Comparison of ENCODE assay signal across 15 cellular contexts in genomic region chr10:12617205-12618175, GRCh38.
DNase-seq lines count a peak whose midpoint lies in the region; ATAC-seq, FAIRE-seq and TF ChIP-seq lines count a peak whose summit lies in the region.
"Had no signal": no experiment of that assay in that cellular context is flagged by ENCODE, and none has a peak within 500 bp of the region (broad histone marks: within the 10 kb centered on the region; RNA-seq: fewer than 3 reads in every experiment).

No MANE protein-coding gene starts in this region.

- in situ Hi-C loops in KBM-7 (cut with MboI; ENCODE audit: low pct_unique_long_range_greater_than_20kb, low sequenced_read_pairs) (no loop called here), ACHN (cut with HindIII; ENCODE audit: low pct_ligation_motif_present, low pct_unique_long_range_greater_than_20kb, low sequenced_read_pairs) (no loop called here)

- FAIRE-seq in bronchial epithelial cell (lab: Jason Lieb, UNC): no peak

- H3K27me3 ChIP-seq in bronchial epithelial cell (ENCODE audit: control insufficient read depth, insufficient read depth, low read length): no peaks in the 10 kb centered on the region
- no peaks in the 10 kb centered on the region for H3K27me3 ChIP-seq in left ventricle myocardium inferior (ENCODE audit: low read depth)
- H3K27me3 ChIP-seq: suprapubic skin had no signal

- H3K9me3 Mint-ChIP-seq in activated naive CD8-positive, alpha-beta T cell treated with anti-CD3 and anti-CD28 coated beads, Interleukin-2, amount 50 U/mL, for 24 hours: no peaks in the 10 kb centered on the region
- H3K9me3 Mint-ChIP-seq in activated naive CD8-positive, alpha-beta T cell treated with anti-CD3 and anti-CD28 coated beads for 36 hours: no peaks in the 10 kb centered on the region
- H3K9me3 Mint-ChIP-seq in stimulated activated naive B cell treated with anti-CD40 and anti-IgM and Interleukin-4, amounts not matched to agents 10 μg/mL and 1 μg/mL and 100 μg/mL, for 72 hours: no peaks in the 10 kb centered on the region
- H3K9me3 Mint-ChIP-seq: activated T-helper 2 cell treated with anti-CD3 and anti-CD28 coated beads, Interferon-gamma antibody, Interleukin-2, Interleukin-4, amounts not matched to agents 10 μg/mL and 5 μg/mL and 100 μg/mL, durations not matched to agents 14 hours and 24 hours and 36 hours had no signal

- H3K4me3 ChIP-seq in bronchial epithelial cell (ENCODE audit: low read depth, low read length) (no peak overlapping the region), left ventricle myocardium inferior (no peak overlapping the region)
- H3K4me3 ChIP-seq: suprapubic skin had no signal

- DNase-seq in activated naive CD8-positive, alpha-beta T cell treated with anti-CD3 and anti-CD28 coated beads, Interleukin-2, amount 50 U/mL, for 24 hours: no peak
- DNase-seq in activated naive CD8-positive, alpha-beta T cell treated with anti-CD3 and anti-CD28 coated beads for 36 hours: no peak
- DNase-seq in KBM-7 (peak; percentile 28), bronchial epithelial cell (ENCODE audit: low read depth) (peak; percentile 56), ACHN (no peak), left ventricle myocardium inferior (no peak)
- peak; percentile 54 for DNase-seq in stimulated activated naive B cell treated with anti-CD40 and anti-IgM and Interleukin-4, amounts not matched to agents 10 μg/mL and 1 μg/mL and 100 μg/mL, for 72 hours
- DNase-seq: anterior cingulate cortex; islet precursor cell; NCI-H2081 treated with DMSO at 0.1 percent for 48 hours; stimulated activated CD4-positive, alpha-beta T cell treated with anti-CD3 and anti-CD28 coated beads, Interleukin-1b, Interleukin-23, amount 100 ng/mL, for 48 hours had no signal

- intact Hi-C loops in left ventricle myocardium inferior (cut with micrococcal nuclease): no loop called here

- H3K9me3 ChIP-seq in left ventricle myocardium inferior (replicated peaks): peaks cover 5% of the 10 kb centered on the region
- H3K9me3 ChIP-seq: suprapubic skin had no signal

- no peak overlapping the region for H3K4me3 Mint-ChIP-seq in activated naive CD8-positive, alpha-beta T cell treated with anti-CD3 and anti-CD28 coated beads, Interleukin-2, amount 50 U/mL, for 24 hours
- no peak overlapping the region for H3K4me3 Mint-ChIP-seq in activated naive CD8-positive, alpha-beta T cell treated with anti-CD3 and anti-CD28 coated beads for 36 hours
- peak overlapping the region; percentile 31 to 61 for H3K4me3 Mint-ChIP-seq in stimulated activated naive B cell treated with anti-CD40 and anti-IgM and Interleukin-4, amounts not matched to agents 10 μg/mL and 1 μg/mL and 100 μg/mL, for 72 hours

- TF ChIP-seq CTCF in bronchial epithelial cell (IDR thresholded peaks at IDR 0.05; ENCODE audit: insufficient read depth, low read length, severe bottlenecking) (no peak), left ventricle myocardium inferior (IDR thresholded peaks at IDR 0.05; ENCODE audit: borderline replicate concordance) (no peak)

- H3K36me3 Mint-ChIP-seq in activated naive CD8-positive, alpha-beta T cell treated with anti-CD3 and anti-CD28 coated beads, Interleukin-2, amount 50 U/mL, for 24 hours (ENCODE audit: low read depth): peaks cover under 1% of the 10 kb centered on the region
- peaks cover 3% of the 10 kb centered on the region for H3K36me3 Mint-ChIP-seq in activated naive CD8-positive, alpha-beta T cell treated with anti-CD3 and anti-CD28 coated beads for 36 hours
- peaks cover under 1 to 2% of the 10 kb centered on the region in 2 donors for H3K36me3 Mint-ChIP-seq in stimulated activated naive B cell treated with anti-CD40 and anti-IgM and Interleukin-4, amounts not matched to agents 10 μg/mL and 1 μg/mL and 100 μg/mL, for 72 hours

- peak overlapping the region; percentile 52 for H3K27ac Mint-ChIP-seq in activated naive CD8-positive, alpha-beta T cell treated with anti-CD3 and anti-CD28 coated beads, Interleukin-2, amount 50 U/mL, for 24 hours
- H3K27ac Mint-ChIP-seq in activated naive CD8-positive, alpha-beta T cell treated with anti-CD3 and anti-CD28 coated beads for 36 hours: no peak overlapping the region
- peak overlapping the region; percentile 81 for H3K27ac Mint-ChIP-seq in stimulated activated naive B cell treated with anti-CD40 and anti-IgM and Interleukin-4, amounts not matched to agents 10 μg/mL and 1 μg/mL and 100 μg/mL, for 72 hours
- H3K27ac Mint-ChIP-seq: activated T-helper 2 cell treated with anti-CD3 and anti-CD28 coated beads, Interferon-gamma antibody, Interleukin-2, Interleukin-4, amounts not matched to agents 10 μg/mL and 5 μg/mL and 100 μg/mL, durations not matched to agents 14 hours and 24 hours and 36 hours had no signal

- H3K27ac ChIP-seq in left ventricle myocardium inferior (replicated peaks): no peak overlapping the region
- H3K27ac ChIP-seq: suprapubic skin had no signal

- H3K36me3 ChIP-seq in bronchial epithelial cell (ENCODE audit: control insufficient read depth, insufficient read depth, low read length): no peaks in the 10 kb centered on the region
- H3K36me3 ChIP-seq in left ventricle myocardium inferior: no peaks in the 10 kb centered on the region
- H3K36me3 ChIP-seq: suprapubic skin had no signal

- no peak for ATAC-seq in activated naive CD8-positive, alpha-beta T cell treated with anti-CD3 and anti-CD28 coated beads, Interleukin-2, amount 50 U/mL, for 24 hours
- peak; percentile 83 to 86 for ATAC-seq in stimulated activated naive B cell treated with anti-CD40 and anti-IgM and Interleukin-4, amounts not matched to agents 10 μg/mL and 1 μg/mL and 100 μg/mL, for 72 hours (replicated peaks)
- ATAC-seq in HG02870 (IDR thresholded peaks at IDR 0.05; ENCODE audit: unreplicated experiment): no peak
- ATAC-seq: sciatic nerve had no signal

- peaks cover 11% of the 10 kb centered on the region for H3K4me1 Mint-ChIP-seq in activated naive CD8-positive, alpha-beta T cell treated with anti-CD3 and anti-CD28 coated beads, Interleukin-2, amount 50 U/mL, for 24 hours
- H3K4me1 Mint-ChIP-seq in activated naive CD8-positive, alpha-beta T cell treated with anti-CD3 and anti-CD28 coated beads for 36 hours: peaks cover 4% of the 10 kb centered on the region
- peaks cover 26 to 55% of the 10 kb centered on the region in 2 donors for H3K4me1 Mint-ChIP-seq in stimulated activated naive B cell treated with anti-CD40 and anti-IgM and Interleukin-4, amounts not matched to agents 10 μg/mL and 1 μg/mL and 100 μg/mL, for 72 hours

- H3K27me3 Mint-ChIP-seq in activated naive CD8-positive, alpha-beta T cell treated with anti-CD3 and anti-CD28 coated beads, Interleukin-2, amount 50 U/mL, for 24 hours: no peaks in the 10 kb centered on the region
- H3K27me3 Mint-ChIP-seq in activated naive CD8-positive, alpha-beta T cell treated with anti-CD3 and anti-CD28 coated beads for 36 hours: no peaks in the 10 kb centered on the region
- no peaks in the 10 kb centered on the region for H3K27me3 Mint-ChIP-seq in stimulated activated naive B cell treated with anti-CD40 and anti-IgM and Interleukin-4, amounts not matched to agents 10 μg/mL and 1 μg/mL and 100 μg/mL, for 72 hours

- H3K4me1 ChIP-seq in left ventricle myocardium inferior: no peaks in the 10 kb centered on the region

Comparison
In these comparisons a context has a peak if more than half of its experiments do, and no peak if none do; other contexts are left out.
1. ATAC-seq: peak in stimulated activated naive B cell treated with anti-CD40 and anti-IgM and Interleukin-4, amounts not matched to agents 10 μg/mL and 1 μg/mL and 100 μg/mL, for 72 hours (2 of 2); none in activated naive CD8-positive, alpha-beta T cell treated with anti-CD3 and anti-CD28 coated beads, Interleukin-2, amount 50 U/mL, for 24 hours (single experiment) and HG02870 (single experiment).
2. DNase-seq: peak in KBM-7 (single experiment), bronchial epithelial cell (single experiment) and stimulated activated naive B cell treated with anti-CD40 and anti-IgM and Interleukin-4, amounts not matched to agents 10 μg/mL and 1 μg/mL and 100 μg/mL, for 72 hours (single experiment); none in activated naive CD8-positive, alpha-beta T cell treated with anti-CD3 and anti-CD28 coated beads, Interleukin-2, amount 50 U/mL, for 24 hours (single experiment), activated naive CD8-positive, alpha-beta T cell treated with anti-CD3 and anti-CD28 coated beads for 36 hours (single experiment), ACHN (single experiment) and left ventricle myocardium inferior (single experiment).
3. H3K4me3 Mint-ChIP-seq: peak in stimulated activated naive B cell treated with anti-CD40 and anti-IgM and Interleukin-4, amounts not matched to agents 10 μg/mL and 1 μg/mL and 100 μg/mL, for 72 hours (2 of 2); none in activated naive CD8-positive, alpha-beta T cell treated with anti-CD3 and anti-CD28 coated beads, Interleukin-2, amount 50 U/mL, for 24 hours (single experiment) and activated naive CD8-positive, alpha-beta T cell treated with anti-CD3 and anti-CD28 coated beads for 36 hours (single experiment).